In the genomic region with DNA sequence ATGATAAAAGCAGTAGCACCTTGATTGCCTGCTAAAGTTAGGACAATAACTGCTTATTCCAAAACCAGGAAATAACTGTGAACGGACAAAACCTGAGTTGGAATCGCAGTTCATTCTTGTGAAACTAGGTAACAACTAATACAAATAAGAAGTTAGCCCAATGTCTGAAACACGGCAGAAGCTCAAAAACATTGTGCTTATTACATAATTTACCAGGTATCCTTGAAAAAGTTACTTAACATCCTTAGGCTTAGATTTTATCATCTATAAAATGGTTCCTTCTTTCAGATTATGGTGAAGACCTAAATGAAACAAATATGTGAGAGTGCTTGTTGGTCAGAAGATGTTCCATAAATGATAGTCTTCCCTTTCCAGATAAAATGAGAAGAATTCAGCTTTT, we compare ENCODE assay signal across 20 cellular contexts. TPM values are rescaled to one million over a fixed set of nuclear protein-coding genes. Genes with fewer than 3 reads are reported as not detected.
DNase-seq lines count a peak whose midpoint lies in the region; TF ChIP-seq lines count a peak whose summit lies in the region.
"Had no signal": no experiment of that assay in that cellular context is flagged by ENCODE, and none has a peak within 500 bp of the region (broad histone marks: within the 10 kb centered on the region; RNA-seq: fewer than 3 reads in every experiment).

No MANE protein-coding gene starts in this region.

- in situ Hi-C loops in mammary epithelial cell (cut with MboI; ENCODE audit: low sequenced_read_pairs in 2 of 2), result loop anchor here (10.0 kb wide), 2 partner anchors 147 to 157 kb away; no protein-coding TSS in a partner anchor

- H3K9me3 ChIP-seq in HUES64 (ENCODE audit: insufficient read depth, low read depth, low read length) (no peaks in the 10 kb centered on the region), mammary epithelial cell (replicated peaks; ENCODE audit: insufficient read depth, low read length) (no peaks in the 10 kb centered on the region)
- H3K9me3 ChIP-seq: SJSA1 had no signal

- H3K4me1 ChIP-seq in HUES64 (ENCODE audit: insufficient read depth, low read length) (peaks cover 78% of the 10 kb centered on the region), mammary epithelial cell (ENCODE audit: insufficient read depth, low read length) (peaks cover 37% of the 10 kb centered on the region)

- intact Hi-C loops in mammary epithelial cell (cut with micrococcal nuclease), result loop anchor here (10.0 kb wide), 1 partner anchor 293 kb away; a partner anchor contains a TSS

- H3K36me3 Mint-ChIP-seq in progenitor cell of endocrine pancreas (ENCODE audit: insufficient read depth), result peaks cover 10% of the 10 kb centered on the region

- WGBS in HUES64, result 93% methylated on average over 3 of the region's 3 CpGs
- WGBS in mammary epithelial cell (ENCODE audit: low coverage, missing lambda C conversion rate), result 27% methylated on average over 3 of the region's 3 CpGs

- peaks cover 99% of the 10 kb centered on the region for H3K79me2 ChIP-seq in mammary epithelial cell (ENCODE audit: insufficient read depth, low read length)

- H3K9me3 Mint-ChIP-seq in progenitor cell of endocrine pancreas (ENCODE audit: low read depth), result peaks cover 3% of the 10 kb centered on the region

- peaks cover 22% of the 10 kb centered on the region for H3K4me1 Mint-ChIP-seq in progenitor cell of endocrine pancreas (ENCODE audit: low read depth)

- DNase-seq in NOMO-1 treated with DMSO at 0.1 percent for 48 hours (lab: John Stamatoyannopoulos, UW; ENCODE audit: unreplicated experiment) (peak; percentile 12), NOMO-1 treated with dmso at 0.1 percent for 144 hours (lab: John Stamatoyannopoulos, UW; ENCODE audit: unreplicated experiment) (no peak), mammary epithelial cell (no peak), progenitor cell of endocrine pancreas (ENCODE audit: low spot score, unreplicated experiment) (no peak), pons (ENCODE audit: low spot score) (no peak), DMS53 treated with DMSO at 0.1 percent for 48 hours (lab: John Stamatoyannopoulos, UW; ENCODE audit: unreplicated experiment) (no peak)
- DNase-seq in activated T-cell treated with anti-CD3 and anti-CD28 coated beads, Interleukin-2, amount 50 U/mL, for 1 hour, result no peak
- DNase-seq: 8988T; Calu3; effector memory CD4-positive, alpha-beta T cell; EL; HCEC 1CT; NCI-H2081; stimulated activated CD4-positive, alpha-beta T cell treated with anti-CD3 and anti-CD28 coated beads, Interleukin-4, amount 100 ng/mL, for 1 hour; stimulated activated naive CD4-positive, alpha-beta T cell; WERI-Rb-1 had no signal

- no peak overlapping the region for H2AFZ ChIP-seq in mammary epithelial cell (ENCODE audit: low read depth, low read length)

- CTCF ChIA-PET in mammary epithelial cell (lab: Charles Lee; ENCODE audit: low non-redundant PET), result no interaction called here

- peak overlapping the region; percentile 67 for H3K27ac Mint-ChIP-seq in progenitor cell of endocrine pancreas

- peak overlapping the region; percentile 10 for H3K4me2 ChIP-seq in mammary epithelial cell (ENCODE audit: insufficient read depth, low read depth, low read length)
- H3K4me2 ChIP-seq: BLaER1 had no signal

- BruUV-seq in mammary epithelial cell (replicated peaks; lab: Mats Ljungman, UMichigan), result no TSS peak

- H3K9ac ChIP-seq in HUES64 (ENCODE audit: low read depth, low read length) (no peak overlapping the region), mammary epithelial cell (ENCODE audit: insufficient read depth, low read length) (no peak overlapping the region)
- H3K9ac ChIP-seq: BLaER1 had no signal

- peak overlapping the region; percentile 28; the same call in 1 of the 2 replicates for H3K27ac ChIP-seq in HUES64 (ENCODE audit: low read depth, low read length)
- H3K27ac ChIP-seq in mammary epithelial cell (ENCODE audit: insufficient read depth, low read depth, low read length), result peak overlapping the region; percentile 22
- H3K27ac ChIP-seq: BLaER1, SJSA1, WERI-Rb-1 had no signal

- H3K36me3 ChIP-seq in HUES64 (ENCODE audit: insufficient read depth, low read length), result peaks cover 6% of the 10 kb centered on the region; the same call in 1 of the 2 replicates
- H3K36me3 ChIP-seq in mammary epithelial cell (ENCODE audit: insufficient read depth, low read length), result no peaks in the 10 kb centered on the region

- H4K20me1 ChIP-seq in mammary epithelial cell (ENCODE audit: insufficient read depth, low read length), result peaks cover 26% of the 10 kb centered on the region

- TF ChIP-seq CTCF in mammary epithelial cell (conservative IDR thresholded peaks at IDR 0.05 in 1 of 2, IDR thresholded peaks at IDR 0.05 in 1 of 2; ENCODE audit: extremely low read depth in 1 of 2, insufficient read depth in 1 of 2, low read depth in 1 of 2, low read length in 2 of 2) (no peak), progenitor cell of endocrine pancreas (IDR thresholded peaks at IDR 0.05; ENCODE audit: unreplicated experiment) (no peak)

- no peak overlapping the region for H3K4me3 ChIP-seq in HUES64 (ENCODE audit: low read length)
- no peak overlapping the region for H3K4me3 ChIP-seq in mammary epithelial cell (replicated peaks in 1 of 3; ENCODE audit: insufficient read depth in 1 of 3, low read depth in 2 of 3, low read length in 3 of 3)
- H3K4me3 ChIP-seq: BLaER1, SJSA1, tibial nerve had no signal

- H3K27me3 ChIP-seq in HUES64 (ENCODE audit: insufficient read depth, low read length) (no peaks in the 10 kb centered on the region), mammary epithelial cell (ENCODE audit: insufficient read depth, low read length) (no peaks in the 10 kb centered on the region)
- H3K27me3 ChIP-seq: BLaER1, SJSA1, tibial nerve had no signal

- dilution Hi-C loops in mammary epithelial cell (cut with HindIII; ENCODE audit: low sequenced_read_pairs), result no loop called here

- no peaks in the 10 kb centered on the region for H3K27me3 Mint-ChIP-seq in progenitor cell of endocrine pancreas

- no peak overlapping the region for H3K4me3 Mint-ChIP-seq in progenitor cell of endocrine pancreas (ENCODE audit: low read depth)

RNA-seq across cellular contexts. Expression of a gene that starts 32.4 kb away (rescaled TPM):
- 169 TPM for polyA plus RNA-seq in HUES64 (2013, experiment 1 of 2)
- polyA plus RNA-seq in HUES64 (2013, experiment 2 of 2), result 178 TPM
- 100 to 1,000 TPM; 222 to 401 TPM for total RNA-seq in mammary epithelial cell
- 278 TPM for polyA plus RNA-seq in mammary epithelial cell
- 718 TPM for polyA minus RNA-seq in mammary epithelial cell
- 246 and 265 TPM in 2 replicates for total RNA-seq in progenitor cell of endocrine pancreas
